In the genomic region with DNA sequence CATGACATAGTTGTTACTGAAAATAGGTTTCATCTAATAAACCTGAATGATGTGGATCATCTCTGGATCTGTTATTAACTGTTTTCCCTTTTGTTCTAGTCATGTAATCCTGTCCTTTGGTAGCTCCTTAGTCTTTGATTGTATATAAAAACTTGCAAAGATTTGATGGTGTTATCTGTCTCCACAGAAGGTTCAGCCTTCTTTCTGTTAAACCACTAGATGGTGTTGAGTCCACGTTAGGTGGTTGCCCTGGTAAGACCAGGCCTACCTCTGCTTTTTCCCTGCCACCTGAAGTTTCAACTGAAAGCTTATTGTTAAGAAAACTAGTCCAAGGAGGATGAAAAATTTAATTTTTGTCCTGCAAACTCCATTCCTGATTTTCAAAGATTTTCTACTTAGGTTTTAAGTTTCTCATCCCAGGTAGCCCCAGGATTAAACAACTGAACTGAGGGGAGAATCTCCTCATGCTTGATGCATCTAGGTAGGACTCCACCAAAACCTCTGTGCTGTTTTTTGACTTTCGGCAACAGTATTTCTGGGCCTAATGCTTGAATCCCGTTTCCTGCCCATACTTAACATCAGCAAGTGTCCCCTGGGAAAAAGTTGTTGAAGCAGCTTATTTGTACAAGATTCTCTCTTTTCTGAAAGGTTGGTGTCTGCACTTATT, we compare ENCODE assay signal across 9 cellular contexts.
A peak's percentile ranks its signal among the peaks of the same experiment; 100 is the strongest.
DNase-seq lines count a peak whose midpoint lies in the region; ATAC-seq and TF ChIP-seq lines count a peak whose summit lies in the region.
"Had no signal": no experiment of that assay in that cellular context is flagged by ENCODE, and none has a peak within 500 bp of the region (broad histone marks: within the 10 kb centered on the region; RNA-seq: fewer than 3 reads in every experiment).

No MANE protein-coding gene starts in this region.

- no peak overlapping the region for H3K27ac Mint-ChIP-seq in activated naive CD4-positive, alpha-beta T cell treated with anti-CD3 and anti-CD28 coated beads for 36 hours
- H3K27ac Mint-ChIP-seq in activated CD4-positive, alpha-beta memory T cell treated with anti-CD3 and anti-CD28 coated beads, Interleukin-2, amount 10 ng/mL, durations not matched to agents 7 days and 5 days, result no peak overlapping the region

- H3K27me3 Mint-ChIP-seq in activated naive CD4-positive, alpha-beta T cell treated with anti-CD3 and anti-CD28 coated beads for 36 hours (ENCODE audit: low read depth), result no peaks in the 10 kb centered on the region
- H3K27me3 Mint-ChIP-seq in activated CD4-positive, alpha-beta memory T cell treated with anti-CD3 and anti-CD28 coated beads, Interleukin-2, amount 10 ng/mL, durations not matched to agents 7 days and 5 days, result no peaks in the 10 kb centered on the region

- peak; percentile 26 for DNase-seq in activated naive CD4-positive, alpha-beta T cell treated with anti-CD3 and anti-CD28 coated beads for 36 hours
- DNase-seq in activated naive CD4-positive, alpha-beta T cell (lab: John Stamatoyannopoulos, UW), result no peak
- peak; percentile 6 for DNase-seq in RPMI8226
- DNase-seq in erythroblast (lab: John Stamatoyannopoulos, UW), result peak; percentile 59 to 70
- DNase-seq in psoas muscle, result no peak
- DNase-seq in GM19240 (ENCODE audit: insufficient read length, low spot score), result no peak
- DNase-seq in NCI-H1417 treated with DMSO at 0.1 percent for 48 hours (lab: John Stamatoyannopoulos, UW), result no peak
- DNase-seq in activated CD4-positive, alpha-beta memory T cell treated with anti-CD3 and anti-CD28 coated beads, Interleukin-2, amount 10 ng/mL, durations not matched to agents 7 days and 5 days, result no peak
- DNase-seq: NCI-H2029 had no signal

- H3K9me3 Mint-ChIP-seq in activated naive CD4-positive, alpha-beta T cell treated with anti-CD3 and anti-CD28 coated beads for 36 hours, result peaks cover 7% of the 10 kb centered on the region
- H3K9me3 Mint-ChIP-seq in activated CD4-positive, alpha-beta memory T cell treated with anti-CD3 and anti-CD28 coated beads, Interleukin-2, amount 10 ng/mL, durations not matched to agents 7 days and 5 days, result peaks cover 9% of the 10 kb centered on the region

- TF ChIP-seq CTCF in psoas muscle (IDR thresholded peaks at IDR 0.05), result peak; percentile 63

- peak overlapping the region; percentile 12 for H3K27ac ChIP-seq in psoas muscle

- H3K4me3 ChIP-seq in psoas muscle, result no peak overlapping the region

- no peaks in the 10 kb centered on the region for H3K4me1 ChIP-seq in psoas muscle

- TF ChIP-seq POLR2A in erythroblast (IDR thresholded peaks at IDR 0.05; ENCODE audit: low read length), result no peak

- WGBS in psoas muscle, 3 donors, result 69 to 80% (median 70%) methylated on average over 3 of the region's 3 CpGs

- H3K4me3 Mint-ChIP-seq in activated naive CD4-positive, alpha-beta T cell treated with anti-CD3 and anti-CD28 coated beads for 36 hours, result no peak overlapping the region
- H3K4me3 Mint-ChIP-seq in activated CD4-positive, alpha-beta memory T cell treated with anti-CD3 and anti-CD28 coated beads, Interleukin-2, amount 10 ng/mL, durations not matched to agents 7 days and 5 days, result no peak overlapping the region

- CTCF ChIA-PET in activated naive CD4-positive, alpha-beta T cell treated with anti-CD3 and anti-CD28 coated beads for 36 hours (lab: Charles Lee), result interaction anchor here (0.6 to 3.5 kb wide), 7 partner anchors 9 to 277 kb away, joined by 3 to 19 read pairs (median 5); no protein-coding TSS in a partner anchor
- CTCF ChIA-PET in activated CD4-positive, alpha-beta memory T cell treated with anti-CD3 and anti-CD28 coated beads, Interleukin-2, amount 10 ng/mL, durations not matched to agents 7 days and 5 days (lab: Charles Lee), result interaction anchor here (1.2 kb wide), 1 partner anchor 40 kb away, joined by 3 read pairs; no protein-coding TSS in a partner anchor

- H3K4me1 Mint-ChIP-seq in activated naive CD4-positive, alpha-beta T cell treated with anti-CD3 and anti-CD28 coated beads for 36 hours (ENCODE audit: low read depth), result peaks cover 54% of the 10 kb centered on the region
- peaks cover 18% of the 10 kb centered on the region for H3K4me1 Mint-ChIP-seq in activated CD4-positive, alpha-beta memory T cell treated with anti-CD3 and anti-CD28 coated beads, Interleukin-2, amount 10 ng/mL, durations not matched to agents 7 days and 5 days

- intact Hi-C loops in activated naive CD4-positive, alpha-beta T cell treated with anti-CD3 and anti-CD28 coated beads for 36 hours (cut with micrococcal nuclease), result loop anchor here (1.0 kb wide), 2 partner anchors 75 to 278 kb away; no protein-coding TSS in a partner anchor
- intact Hi-C loops in psoas muscle (cut with DNase I), result loop anchor here in 1 of 2 donors (2.0 kb wide), 1 partner anchor 75 kb away; no protein-coding TSS in a partner anchor

- H3K9me3 ChIP-seq in psoas muscle, result no peaks in the 10 kb centered on the region

- H3K36me3 Mint-ChIP-seq in activated naive CD4-positive, alpha-beta T cell treated with anti-CD3 and anti-CD28 coated beads for 36 hours (ENCODE audit: low read depth), result peaks cover 18% of the 10 kb centered on the region
- H3K36me3 Mint-ChIP-seq in activated CD4-positive, alpha-beta memory T cell treated with anti-CD3 and anti-CD28 coated beads, Interleukin-2, amount 10 ng/mL, durations not matched to agents 7 days and 5 days (ENCODE audit: low read depth), result peaks cover 38% of the 10 kb centered on the region

- peak; percentile 76 to 92 (median 80) for ATAC-seq in psoas muscle

- POLR2A ChIA-PET in activated CD4-positive, alpha-beta memory T cell treated with anti-CD3 and anti-CD28 coated beads, Interleukin-2, amount 10 ng/mL, durations not matched to agents 7 days and 5 days (lab: Charles Lee), result no interaction called here

- peaks cover 0 to 19% of the 10 kb centered on the region in 2 donors for H3K36me3 ChIP-seq in psoas muscle (ENCODE audit: insufficient read depth in 1 of 2, low read depth in 1 of 2)

- H3K27me3 ChIP-seq in psoas muscle (ENCODE audit: insufficient read depth in 3 of 3, low read length in 2 of 3), result no peaks in the 10 kb centered on the region

Comparison
In these comparisons a context has a peak if more than half of its experiments do, and no peak if none do; other contexts are left out.
1. DNase-seq: peak in activated naive CD4-positive, alpha-beta T cell treated with anti-CD3 and anti-CD28 coated beads for 36 hours (single experiment), RPMI8226 (single experiment) and erythroblast (2 of 2); none in activated naive CD4-positive, alpha-beta T cell (0 of 4), psoas muscle (0 of 2), GM19240 (single experiment), NCI-H1417 treated with DMSO at 0.1 percent for 48 hours (single experiment) and activated CD4-positive, alpha-beta memory T cell treated with anti-CD3 and anti-CD28 coated beads, Interleukin-2, amount 10 ng/mL, durations not matched to agents 7 days and 5 days (single experiment).